In the genomic region with DNA sequence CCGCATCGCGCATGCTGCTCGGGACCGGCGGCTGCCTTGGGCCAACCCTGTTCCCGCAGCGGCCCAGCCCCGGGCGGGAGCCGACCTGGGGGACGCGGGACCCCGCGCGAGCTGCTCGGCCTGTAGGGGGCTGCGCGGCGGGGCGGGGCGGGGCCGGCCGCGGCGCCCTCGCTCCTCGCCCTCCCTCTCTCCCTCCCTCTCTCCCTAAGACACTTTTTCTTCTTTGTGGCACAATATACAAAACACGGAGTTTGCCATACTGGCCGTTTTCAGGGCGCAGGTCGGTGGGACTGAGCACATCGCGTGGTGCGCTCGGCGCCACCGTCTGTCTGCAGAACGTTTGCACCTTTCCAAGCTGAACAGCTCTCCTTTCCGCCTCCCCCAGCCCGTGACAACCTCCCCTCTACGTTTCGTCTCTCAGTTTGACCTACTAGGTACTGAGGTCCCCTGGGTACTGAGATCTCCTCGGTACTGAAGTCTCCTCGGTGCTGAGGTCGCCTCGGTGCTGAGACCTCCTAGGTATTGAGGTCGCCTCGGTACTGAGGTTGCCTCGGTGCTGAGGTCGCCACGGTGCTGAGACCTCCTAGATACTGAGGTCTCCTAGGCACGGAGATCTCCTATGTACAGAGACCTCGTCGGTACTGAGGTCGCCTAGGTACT, we compare ENCODE assay signal across 8 cellular contexts.
DNase-seq lines count a peak whose midpoint lies in the region; ATAC-seq and TF ChIP-seq lines count a peak whose summit lies in the region.

No MANE protein-coding gene starts in this region.

- no peaks in the 10 kb centered on the region for H3K9me3 ChIP-seq in neuronal stem cell (replicated peaks in 1 of 2; ENCODE audit: control insufficient read depth in 2 of 2, insufficient read depth in 1 of 2, low read depth in 1 of 2, low read length in 2 of 2)

- no peaks in the 10 kb centered on the region for H3K4me1 ChIP-seq in neuronal stem cell (ENCODE audit: control insufficient read depth in 2 of 2, insufficient read depth in 1 of 2, low read depth in 1 of 2, low read length in 2 of 2)

- H3K27ac ChIP-seq in neuronal stem cell (replicated peaks; ENCODE audit: low read length) = no peak overlapping the region

- no peak overlapping the region for H3K23ac ChIP-seq in neuronal stem cell (ENCODE audit: low read depth, low read length, poor library complexity)

- H3K27ac Mint-ChIP-seq in brain = peak overlapping the region in 3 of 5 experiments; percentile 72 to 98 (median 96)

- H3K9ac ChIP-seq in neuronal stem cell (ENCODE audit: low read depth, low read length, poor library complexity) = no peak overlapping the region

- peak overlapping the region in 3 of 5 experiments; percentile 89 to 93 (median 93) for H3K4me3 Mint-ChIP-seq in brain

- no peak overlapping the region for H2BK120ac ChIP-seq in neuronal stem cell (ENCODE audit: low read depth, low read length)

- H2BK5ac ChIP-seq in neuronal stem cell (ENCODE audit: low read length) = no peak overlapping the region

- no peaks in the 10 kb centered on the region for H3K36me3 Mint-ChIP-seq in brain

- H3K14ac ChIP-seq in neuronal stem cell (ENCODE audit: low read length) = no peak overlapping the region

- no peaks in the 10 kb centered on the region for H3K27me3 ChIP-seq in neuronal stem cell (ENCODE audit: control insufficient read depth in 3 of 3, insufficient read depth in 3 of 3, low read depth in 1 of 3, low read length in 3 of 3)

- no peaks in the 10 kb centered on the region for H3K79me1 ChIP-seq in neuronal stem cell (ENCODE audit: low read depth, low read length)

- no peak overlapping the region for H3K4ac ChIP-seq in neuronal stem cell (ENCODE audit: low read length)

- WGBS in neuronal stem cell (ENCODE audit: extremely low coverage in 2 of 2, insufficient read length in 2 of 2, insufficient replicate concordance in 1 of 2), 2 donors = no CpG with 5 or more reads among the region's 56 CpGs

- in situ Hi-C loops in GM13977 (cut with MboI; ENCODE audit: low pct_unique_long_range_greater_than_20kb, low sequenced_read_pairs, unreplicated experiment) = no loop called here

- H3K18ac ChIP-seq in neuronal stem cell (ENCODE audit: low read length) = no peak overlapping the region

- TF ChIP-seq CTCF in brain (conservative IDR thresholded peaks at IDR 0.05) (no peak), GM13977 (IDR thresholded peaks at IDR 0.05; ENCODE audit: extremely low read depth, insufficient read depth, missing control alignments) (no peak)

- no peaks in the 10 kb centered on the region for H3K4me1 Mint-ChIP-seq in brain

- peak overlapping the region; percentile 32 to 71 for H3K4me3 ChIP-seq in neuronal stem cell (ENCODE audit: low read length in 2 of 2)

- no peaks in the 10 kb centered on the region for H3K36me3 ChIP-seq in neuronal stem cell (replicated peaks in 1 of 2; ENCODE audit: control insufficient read depth in 2 of 2, insufficient read depth in 2 of 2, low read length in 2 of 2)

- H3K9me3 Mint-ChIP-seq in brain = peaks cover 0 to 8% (median 0%) of the 10 kb centered on the region in 5 experiments

- ATAC-seq in HG03378 (IDR thresholded peaks at IDR 0.05; ENCODE audit: unreplicated experiment) (peak; percentile 12), GM19324 (IDR thresholded peaks at IDR 0.05; ENCODE audit: low FRiP score, unreplicated experiment) (no peak)

- H4K91ac ChIP-seq in neuronal stem cell (ENCODE audit: low read depth, low read length, poor library complexity) = no peak overlapping the region

- H2AK5ac ChIP-seq in neuronal stem cell (ENCODE audit: low read depth, low read length) = no peak overlapping the region

- no peak overlapping the region for H2AFZ ChIP-seq in neuronal stem cell (ENCODE audit: low read length)

- DNase-seq in ELR (ENCODE audit: low read depth) (peak; percentile 1), neuronal stem cell (ENCODE audit: low spot score) (no peak), NCI-H510A (lab: John Stamatoyannopoulos, UW) (no peak), GM13977 (ENCODE audit: low spot score) (no peak), occipital lobe (lab: John Stamatoyannopoulos, UW) (no peak)

- H4K8ac ChIP-seq in neuronal stem cell (ENCODE audit: low read depth, low read length) = no peak overlapping the region

- no peak overlapping the region for H2BK15ac ChIP-seq in neuronal stem cell (ENCODE audit: low read length)

- no peak overlapping the region for H2BK12ac ChIP-seq in neuronal stem cell (ENCODE audit: low read length)

- H3K4me2 ChIP-seq in neuronal stem cell (ENCODE audit: insufficient read depth, low read length, poor library complexity, severe bottlenecking) = peak overlapping the region; percentile 33

- H3K27me3 Mint-ChIP-seq in brain = no peaks in the 10 kb centered on the region
